ENCODE assay signal across 25 cellular contexts in genomic region chr11:74480683-74481417, GRCh38. TPM values are rescaled to one million over a fixed set of nuclear protein-coding genes. Genes with fewer than 3 reads are reported as not detected.
"Had no signal": no experiment of that assay in that cellular context is flagged by ENCODE, and none has a peak within 500 bp of the region (broad histone marks: within the 10 kb centered on the region; RNA-seq: fewer than 3 reads in every experiment).

No MANE protein-coding gene starts in this region.

- H3K9ac ChIP-seq: SK-N-SH had no signal

- H3K4me2 ChIP-seq: SK-N-SH had no signal

- H3K9me3 ChIP-seq: SK-N-SH had no signal

- DNase-seq: KBM-7, MV-4-11, NCI-H1048, NCI-H1105, NCI-H1417, NCI-H1436 treated with DMSO at 0.1 percent for 48 hours, NCI-H1694, NCI-H187 treated with DMSO at 0.1 percent for 48 hours, NCI-H2081, NCI-H2171, NCI-H226, NCI-H446, NCI-H510A, NCI-H524 treated with DMSO at 0.1 percent for 48 hours, NCI-H69, NCI-H774, PC-3, SHP77, SK-N-SH had no signal

- ATAC-seq: Panc1, PC-3 had no signal

- H3K27ac ChIP-seq: RWPE1 had no signal

RNA-seq across cellular contexts. Expression of gene KCNE3, which starts 13.5 kb away (rescaled TPM):
- total RNA-seq: HT1080, MCF 10A, SK-MEL-5 had no signal
- polyA plus RNA-seq: IgD-negative memory B cell, SK-N-SH had no signal
